In genomic region chr5:136620016-136620419, GRCh38 we compare ENCODE assay signal across 1 cellular context.
TF ChIP-seq lines count a peak whose summit lies in the region.

No MANE protein-coding gene starts in this region.

TF ChIP-seq in K562, 482 proteins besides CTCF, POLR2A, EP300 and RAD21 (continued from another document and continues in another):
- TF ChIP-seq MEF2D (tag; conservative IDR thresholded peaks at IDR 0.05; ENCODE audit: low read depth): peak; percentile 36; the same call in 1 of the 2 replicates
- peak; percentile 80 for TF ChIP-seq CTBP1 (IDR thresholded peaks at IDR 0.05; ENCODE audit: borderline replicate concordance)
- TF ChIP-seq FOXA3 (CRISPR knock-in tag; conservative IDR thresholded peaks at IDR 0.05 in 1 of 2, IDR thresholded peaks at IDR 0.05 in 1 of 2): peak in 1 of 2 experiments; percentile 58; a peak in 2 of 4 replicates
- no peak for TF ChIP-seq TFAM (CRISPR knock-in tag; conservative IDR thresholded peaks at IDR 0.05)
- TF ChIP-seq RBM14 (IDR thresholded peaks at IDR 0.05; ENCODE audit: borderline replicate concordance, insufficient read depth, low read depth, low read length): no peak
- TF ChIP-seq CBFA2T3 (IDR thresholded peaks at IDR 0.05): peak; percentile 82
- no peak; the same call in 1 of the 2 replicates for TF ChIP-seq ZNF644 (tag; IDR thresholded peaks at IDR 0.05; ENCODE audit: low read depth)
- TF ChIP-seq PRMT5 (CRISPR knock-in tag; IDR thresholded peaks at IDR 0.05): no peak
- TF ChIP-seq RCOR1 (IDR thresholded peaks at IDR 0.05; ENCODE audit: borderline replicate concordance in 1 of 2, low read depth in 2 of 2, low read length in 2 of 2): peak in 1 of 2 experiments; percentile 93; a peak in 2 of 4 replicates
- peak; percentile 39; the same call in 1 of the 2 replicates for TF ChIP-seq KLF16 (IDR thresholded peaks at IDR 0.05)
- TF ChIP-seq PTRF (tag; IDR thresholded peaks at IDR 0.05): no peak
- TF ChIP-seq CC2D1A (IDR thresholded peaks at IDR 0.05): no peak
- no peak for TF ChIP-seq MYNN (IDR thresholded peaks at IDR 0.05)
- no peak for TF ChIP-seq MYNN (CRISPR knock-in tag; IDR thresholded peaks at IDR 0.05)
- no peak for TF ChIP-seq PCBP2 (IDR thresholded peaks at IDR 0.05; ENCODE audit: low read depth, low read length, poor library complexity, severe bottlenecking)
- no peak for TF ChIP-seq MNT (conservative IDR thresholded peaks at IDR 0.05)
- no peak for TF ChIP-seq MCM7 (IDR thresholded peaks at IDR 0.05)
- no peak for TF ChIP-seq ZBTB2 (IDR thresholded peaks at IDR 0.05)
- no peak for TF ChIP-seq HNRNPH1 (optimal IDR thresholded peaks at IDR 0.05; ENCODE audit: low read depth, low read length)
- TF ChIP-seq TCF7L2 (IDR thresholded peaks at IDR 0.05; ENCODE audit: low read depth, low read length): no peak
- TF ChIP-seq E2F5 (CRISPR knock-in tag; IDR thresholded peaks at IDR 0.05): no peak
- no peak for TF ChIP-seq SIX5 (IDR thresholded peaks at IDR 0.05; ENCODE audit: borderline replicate concordance in 1 of 2, insufficient read depth in 1 of 2, low read depth in 1 of 2, low read length in 2 of 2)
- peak; percentile 76 for TF ChIP-seq GABPA (tag; conservative IDR thresholded peaks at IDR 0.05; ENCODE audit: low read depth)
- no peak for TF ChIP-seq ZNF134 (CRISPR knock-in tag; conservative IDR thresholded peaks at IDR 0.05)
- no peak for TF ChIP-seq REST (CRISPR knock-in tag; IDR thresholded peaks at IDR 0.05; ENCODE audit: low read depth)
- peak; percentile 22 for TF ChIP-seq TAF9B (IDR thresholded peaks at IDR 0.05; ENCODE audit: partially characterized antibody)
- TF ChIP-seq MLX (CRISPR knock-in tag; conservative IDR thresholded peaks at IDR 0.05): no peak
- no peak for TF ChIP-seq ZNF280A (IDR thresholded peaks at IDR 0.05; ENCODE audit: low read depth, partially characterized antibody)
- no peak for TF ChIP-seq ZBTB33 (CRISPR knock-in tag; IDR thresholded peaks at IDR 0.05)
- TF ChIP-seq HCFC1 (IDR thresholded peaks at IDR 0.05; ENCODE audit: low read depth, low read length): no peak
- TF ChIP-seq YBX1 (IDR thresholded peaks at IDR 0.05): no peak
- TF ChIP-seq COPS2 (conservative IDR thresholded peaks at IDR 0.05): no peak
- no peak for TF ChIP-seq ZNF282 (CRISPR knock-in tag; IDR thresholded peaks at IDR 0.05)
- no peak for TF ChIP-seq ZNF639 (CRISPR knock-in tag; conservative IDR thresholded peaks at IDR 0.05 in 1 of 2, IDR thresholded peaks at IDR 0.05 in 1 of 2)
- TF ChIP-seq SLC30A9 (CRISPR knock-in tag; IDR thresholded peaks at IDR 0.05): no peak
- no peak for TF ChIP-seq MAX (CRISPR knock-in tag; IDR thresholded peaks at IDR 0.05)
- TF ChIP-seq RBM22 (IDR thresholded peaks at IDR 0.05; ENCODE audit: low read depth, low read length, poor library complexity, severe bottlenecking): no peak
- TF ChIP-seq CHCHD3 (CRISPR knock-in tag; IDR thresholded peaks at IDR 0.05): no peak
- TF ChIP-seq ZNF232 (CRISPR knock-in tag; IDR thresholded peaks at IDR 0.05): no peak
- TF ChIP-seq NFE2L1 (tag; IDR thresholded peaks at IDR 0.05; ENCODE audit: borderline replicate concordance, low read depth): no peak
- TF ChIP-seq ZNF175 (CRISPR knock-in tag; IDR thresholded peaks at IDR 0.05; ENCODE audit: low read depth): no peak; the same call in 1 of the 2 replicates
- no peak for TF ChIP-seq ZNF696 (CRISPR knock-in tag; conservative IDR thresholded peaks at IDR 0.05)
- TF ChIP-seq GTF2A2 (tag; IDR thresholded peaks at IDR 0.05): no peak
- TF ChIP-seq TAF1 (IDR thresholded peaks at IDR 0.05; ENCODE audit: control insufficient read depth, extremely low read depth, insufficient read depth, low read length, severe bottlenecking): no peak
- TF ChIP-seq NFIC (IDR thresholded peaks at IDR 0.05): no peak
